ENCODE assay signal across 12 cellular contexts in the genomic region with DNA sequence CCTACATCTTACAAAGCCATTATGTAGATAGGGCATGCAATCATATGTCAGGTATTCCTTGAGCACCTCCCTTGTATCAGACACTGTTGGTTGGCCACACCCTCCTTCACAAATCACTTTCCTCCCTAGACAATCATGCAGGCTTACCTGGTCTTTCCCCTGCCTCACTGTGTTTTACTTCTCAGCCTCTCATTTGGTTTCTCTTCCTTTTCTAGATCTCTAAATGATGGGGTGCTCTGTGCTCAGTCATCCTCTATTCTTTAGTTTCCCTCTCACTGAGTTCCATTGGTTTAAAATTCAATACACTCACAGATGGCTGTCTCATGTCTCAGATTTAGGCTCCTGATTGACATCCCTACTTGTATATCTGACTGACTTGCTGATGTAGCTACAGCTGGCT. TPM values are rescaled to one million over a fixed set of nuclear protein-coding genes. Genes with fewer than 3 reads are reported as not detected.
A peak's percentile ranks its signal among the peaks of the same experiment; 100 is the strongest.
DNase-seq lines count a peak whose midpoint lies in the region; ATAC-seq and TF ChIP-seq lines count a peak whose summit lies in the region.
"Had no signal": no experiment of that assay in that cellular context is flagged by ENCODE, and none has a peak within 500 bp of the region (broad histone marks: within the 10 kb centered on the region; RNA-seq: fewer than 3 reads in every experiment).

No MANE protein-coding gene starts in this region.

- ATAC-seq in GM18520 (IDR thresholded peaks at IDR 0.05; ENCODE audit: unreplicated experiment) (peak; percentile 87), GM19468 (IDR thresholded peaks at IDR 0.05; ENCODE audit: extremely low read depth, unreplicated experiment) (peak; percentile 81), HG02981 (IDR thresholded peaks at IDR 0.05; ENCODE audit: unreplicated experiment) (peak; percentile 84), activated B cell treated with CpG ODN at 0.5 μM for 24 hours (ENCODE audit: low read depth) (peak; percentile 90)
- ATAC-seq: natural killer cell treated with Interleukin-12 subunit alpha and Interleukin-12 subunit beta and Interleukin-15 and Interleukin-18, amount 100 ng/mL, for 72 hours; Panc1 had no signal

- no peak overlapping the region for H3K4me3 Mint-ChIP-seq in activated B cell treated with CpG ODN at 0.5 μM for 24 hours
- H3K4me3 Mint-ChIP-seq in CD14-positive monocyte: no peak overlapping the region
- H3K4me3 Mint-ChIP-seq: natural killer cell treated with Interleukin-12 subunit alpha and Interleukin-12 subunit beta and Interleukin-15 and Interleukin-18, amount 100 ng/mL, for 72 hours had no signal

- peaks cover 11% of the 10 kb centered on the region for H3K4me1 ChIP-seq in BE2C
- no peaks in the 10 kb centered on the region for H3K4me1 ChIP-seq in colonic mucosa
- H3K4me1 ChIP-seq: HAP-1 had no signal

- H3K9me3 Mint-ChIP-seq in activated B cell treated with CpG ODN at 0.5 μM for 24 hours: no peaks in the 10 kb centered on the region
- H3K9me3 Mint-ChIP-seq in CD14-positive monocyte: no peaks in the 10 kb centered on the region
- H3K9me3 Mint-ChIP-seq: natural killer cell treated with Interleukin-12 subunit alpha and Interleukin-12 subunit beta and Interleukin-15 and Interleukin-18, amount 100 ng/mL, for 72 hours had no signal

- H3K27ac Mint-ChIP-seq in activated B cell treated with CpG ODN at 0.5 μM for 24 hours (no peak overlapping the region), CD14-positive monocyte (no peak overlapping the region)
- H3K27ac Mint-ChIP-seq: natural killer cell treated with Interleukin-12 subunit alpha and Interleukin-12 subunit beta and Interleukin-15 and Interleukin-18, amount 100 ng/mL, for 72 hours had no signal

- H3K4me3 ChIP-seq in BE2C (ENCODE audit: low read depth, low read length): no peak overlapping the region
- no peak overlapping the region for H3K4me3 ChIP-seq in colonic mucosa
- H3K4me3 ChIP-seq: HAP-1 had no signal

- H3K9ac ChIP-seq in colonic mucosa (ENCODE audit: low read depth in 2 of 2, low read length in 2 of 2): no peak overlapping the region

- H3K36me3 Mint-ChIP-seq in activated B cell treated with CpG ODN at 0.5 μM for 24 hours (ENCODE audit: low read depth): no peaks in the 10 kb centered on the region
- H3K36me3 Mint-ChIP-seq in CD14-positive monocyte: no peaks in the 10 kb centered on the region
- H3K36me3 Mint-ChIP-seq: natural killer cell treated with Interleukin-12 subunit alpha and Interleukin-12 subunit beta and Interleukin-15 and Interleukin-18, amount 100 ng/mL, for 72 hours had no signal

- H3K9me3 ChIP-seq in BE2C: no peaks in the 10 kb centered on the region
- H3K9me3 ChIP-seq in colonic mucosa: no peaks in the 10 kb centered on the region
- H3K9me3 ChIP-seq: HAP-1 had no signal

- H3K27ac ChIP-seq in caudate nucleus (ENCODE audit: low read depth, low read length) (no peak overlapping the region), colonic mucosa (no peak overlapping the region)

- intact Hi-C loops in activated B cell treated with CpG ODN at 0.5 μM for 24 hours (cut with micrococcal nuclease) (loop anchor here (2.0 to 10.0 kb wide), 2 partner anchors 119 to 453 kb away; a partner anchor contains a TSS), CD14-positive monocyte (cut with micrococcal nuclease) (no loop called here), colonic mucosa (cut with DNase I) (no loop called here)

- no peak for DNase-seq in activated B cell treated with CpG ODN at 0.5 μM for 24 hours
- DNase-seq in CD14-positive monocyte (ENCODE audit: low spot score): no peak
- no peak for DNase-seq in BE2C
- no peak for DNase-seq in caudate nucleus (lab: John Stamatoyannopoulos, UW)
- no peak for DNase-seq in colonic mucosa
- DNase-seq: stimulated activated CD4-positive, alpha-beta T cell treated with anti-CD3 and anti-CD28 coated beads, Interleukin-15, amount 100 ng/mL, for 24 hours had no signal

- TF ChIP-seq CTCF in activated B cell treated with CpG ODN at 0.5 μM for 24 hours (IDR thresholded peaks at IDR 0.05) (no peak), CD14-positive monocyte (IDR thresholded peaks at IDR 0.05) (no peak), BE2C (IDR thresholded peaks at IDR 0.05; ENCODE audit: low read depth, low read length) (no peak), colonic mucosa (IDR thresholded peaks at IDR 0.05) (no peak)

- H3K27me3 ChIP-seq in BE2C: no peaks in the 10 kb centered on the region
- H3K27me3 ChIP-seq in colonic mucosa: no peaks in the 10 kb centered on the region

- H3K4me1 Mint-ChIP-seq in activated B cell treated with CpG ODN at 0.5 μM for 24 hours (peaks cover 9% of the 10 kb centered on the region), CD14-positive monocyte (no peaks in the 10 kb centered on the region)

- H3K27me3 Mint-ChIP-seq in activated B cell treated with CpG ODN at 0.5 μM for 24 hours (no peaks in the 10 kb centered on the region), CD14-positive monocyte (ENCODE audit: low read depth in 3 of 3) (no peaks in the 10 kb centered on the region)
- H3K27me3 Mint-ChIP-seq: natural killer cell treated with Interleukin-12 subunit alpha and Interleukin-12 subunit beta and Interleukin-15 and Interleukin-18, amount 100 ng/mL, for 72 hours had no signal

- POLR2A ChIA-PET in activated B cell treated with CpG ODN at 0.5 μM for 24 hours (lab: Charles Lee): no interaction called here

- no peaks in the 10 kb centered on the region for H3K36me3 ChIP-seq in BE2C
- H3K36me3 ChIP-seq in colonic mucosa: no peaks in the 10 kb centered on the region
- H3K36me3 ChIP-seq: HAP-1 had no signal

- CTCF ChIA-PET in activated B cell treated with CpG ODN at 0.5 μM for 24 hours (lab: Charles Lee): interaction anchor here (0.6 kb wide), 1 partner anchor 491 kb away, joined by 3 read pairs; no protein-coding TSS in a partner anchor

RNA-seq across cellular contexts. Expression of a gene that starts 31.4 kb away (rescaled TPM):
- total RNA-seq in activated B cell treated with CpG ODN at 0.5 μM for 24 hours: 4.0 and 4.2 TPM in 2 replicates
- polyA plus RNA-seq in CD14-positive monocyte: not detected
- 8.6 TPM for polyA plus RNA-seq in BE2C (2012; ENCODE audit: insufficient read depth, insufficient read length, low read depth)
- 10 to 100 TPM; 34.6 to 82.8 TPM for total RNA-seq in colonic mucosa
